11 cellular contexts compared by ENCODE assay signal in the genomic region with DNA sequence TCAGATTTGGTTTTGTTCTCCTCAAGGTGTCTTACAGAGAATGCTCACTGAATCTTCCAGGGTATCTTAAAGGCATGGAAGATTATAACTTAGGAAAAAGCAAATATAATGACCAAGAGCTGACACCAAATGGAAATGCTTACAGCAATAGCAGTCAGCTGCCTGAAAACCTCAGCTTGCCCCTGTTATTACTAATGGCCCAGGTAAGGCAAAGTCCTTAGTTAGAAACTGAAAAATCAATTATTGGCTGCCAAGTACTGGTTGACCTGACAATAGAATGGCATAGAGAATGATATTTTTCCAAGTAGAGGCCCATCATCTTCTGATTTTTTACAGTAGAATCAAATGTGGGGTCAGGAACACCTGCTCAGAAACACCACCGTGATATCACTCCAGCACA.
"Had no signal": no experiment of that assay in that cellular context is flagged by ENCODE, and none has a peak within 500 bp of the region (broad histone marks: within the 10 kb centered on the region; RNA-seq: fewer than 3 reads in every experiment).

No MANE protein-coding gene starts in this region.

- H3K4me2 ChIP-seq: GM23338 had no signal

- H3K36me3 ChIP-seq: HAP-1 had no signal

- ATAC-seq: GM23338, HCT116 had no signal

- H3K9me3 ChIP-seq: HAP-1 had no signal

- H3K4me1 ChIP-seq: HAP-1 had no signal

- DNase-seq: GM23248, GOT3, H7, H9, HCEC 1CT, HFFc6 had no signal

- H3K27ac ChIP-seq: GM23248 had no signal

- FAIRE-seq: H1, H54 had no signal

- H3K4me3 ChIP-seq: GM23248, GM23338, HAP-1 had no signal

- H3K9ac ChIP-seq: GM23248 had no signal

- H2AFZ ChIP-seq: GM23248, GM23338 had no signal
